ENCODE assay signal across 8 cellular contexts in genomic region chr16:85126731-85127662, GRCh38. TPM values are rescaled to one million over a fixed set of nuclear protein-coding genes. Genes with fewer than 3 reads are reported as not detected.
DNase-seq lines count a peak whose midpoint lies in the region; ATAC-seq and TF ChIP-seq lines count a peak whose summit lies in the region.

No MANE protein-coding gene starts in this region.

- H3K9me3 ChIP-seq in GM23248 (ENCODE audit: low read depth), result no peaks in the 10 kb centered on the region

- DNase-seq in GM23248, result peak; percentile 85
- DNase-seq in NCI-H524 treated with DMSO at 0.1 percent for 48 hours (lab: John Stamatoyannopoulos, UW), result peak; percentile 76
- DNase-seq in endothelial cell (ENCODE audit: low spot score), result no peak
- peak; percentile 83 for DNase-seq in renal cortical epithelial cell (ENCODE audit: low read depth)
- no peak for DNase-seq in NCI-H345 treated with DMSO at 0.1 percent for 48 hours (lab: John Stamatoyannopoulos, UW; ENCODE audit: unreplicated experiment)
- DNase-seq in NCI-H187 treated with DMSO at 0.1 percent for 48 hours (lab: John Stamatoyannopoulos, UW), result no peak

- no peaks in the 10 kb centered on the region for H3K36me3 ChIP-seq in GM23248 (ENCODE audit: low read depth)

- peak overlapping the region; percentile 55; the same call in 1 of the 2 replicates for H2AFZ ChIP-seq in GM23248

- in situ Hi-C loops in GM23248 (cut with MboI), result no loop called here

- no peaks in the 10 kb centered on the region for H3K9me3 Mint-ChIP-seq in endothelial cell (ENCODE audit: unreplicated experiment)

- H3K9me2 ChIP-seq in GM23248 (ENCODE audit: insufficient read depth), result no peaks in the 10 kb centered on the region

- H3F3A ChIP-seq in GM23248 (ENCODE audit: insufficient read depth), result peaks cover 20% of the 10 kb centered on the region

- H3K4me2 ChIP-seq in GM23248 (ENCODE audit: unreplicated experiment), result peak overlapping the region; percentile 43

- H3K27ac Mint-ChIP-seq in endothelial cell (ENCODE audit: unreplicated experiment), result peak overlapping the region; percentile 45

- H3K4me1 Mint-ChIP-seq in endothelial cell (ENCODE audit: unreplicated experiment), result peaks cover 15% of the 10 kb centered on the region

- ATAC-seq in HG02885 (IDR thresholded peaks at IDR 0.05; ENCODE audit: poor library complexity, unreplicated experiment), result no peak
- ATAC-seq in HG03025 (IDR thresholded peaks at IDR 0.05; ENCODE audit: low FRiP score, unreplicated experiment), result no peak

- peak overlapping the region; percentile 27 for H3K4me3 ChIP-seq in GM23248

- H3K27ac ChIP-seq in GM23248, result peak overlapping the region; percentile 26; the same call in 1 of the 2 replicates

- peak overlapping the region; percentile 51; the same call in 1 of the 2 replicates for H3K9ac ChIP-seq in GM23248

- H3K4me1 ChIP-seq in GM23248 (ENCODE audit: insufficient read depth), result peaks cover 28% of the 10 kb centered on the region

- 25 to 29% methylated on average over 21 to 22 of the region's 22 CpGs for WGBS in GM23248 (ENCODE audit: low coverage in 1 of 2, low lambda C conversion rate in 2 of 2, missing lambda C conversion rate in 2 of 2), 2 experiments

- TF ChIP-seq CTCF in endothelial cell (IDR thresholded peaks at IDR 0.05; ENCODE audit: unreplicated experiment), result no peak

- no peaks in the 10 kb centered on the region for H3K79me2 ChIP-seq in GM23248 (ENCODE audit: insufficient read depth)

- H3K27me3 ChIP-seq in GM23248 (replicated peaks; ENCODE audit: insufficient read depth), result no peaks in the 10 kb centered on the region

- H4K20me1 ChIP-seq in GM23248 (ENCODE audit: insufficient read depth), result no peaks in the 10 kb centered on the region

- H3K4me3 Mint-ChIP-seq in endothelial cell (ENCODE audit: unreplicated experiment), result no peak overlapping the region

- H3K27me3 Mint-ChIP-seq in endothelial cell (ENCODE audit: unreplicated experiment), result no peaks in the 10 kb centered on the region

- no peaks in the 10 kb centered on the region for H3K36me3 Mint-ChIP-seq in endothelial cell (ENCODE audit: low read depth, unreplicated experiment)

RNA-seq across cellular contexts. Expression of gene CIBAR2, which starts 14.7 kb away (rescaled TPM):
- not detected in 2 replicates for total RNA-seq in GM23248 (2014; rRNA removed; shearing (Covaris generic))
- polyA plus RNA-seq in GM23248 (2016; fragmentation: Nextera tagmentation; extraction: Ambion mirVana), result not detected in 2 replicates
- total RNA-seq in endothelial cell (ENCODE audit: unreplicated experiment) (not detected), renal cortical epithelial cell (not detected in 2 replicates)

Comparison
In these comparisons a context has a peak if more than half of its experiments do, and no peak if none do; other contexts are left out.
1. DNase-seq: peak in GM23248 (single experiment), NCI-H524 treated with DMSO at 0.1 percent for 48 hours (single experiment) and renal cortical epithelial cell (single experiment); none in endothelial cell (single experiment), NCI-H345 treated with DMSO at 0.1 percent for 48 hours (single experiment) and NCI-H187 treated with DMSO at 0.1 percent for 48 hours (single experiment).